Comparison of ENCODE assay signal across 1 cellular context in genomic region chr3:158679547-158680000, GRCh38.
TF ChIP-seq lines count a peak whose summit lies in the region.

No MANE protein-coding gene starts in this region.

TF ChIP-seq in K562, 482 proteins besides CTCF, POLR2A, EP300 and RAD21 (continued from another document and continues in another):
- TF ChIP-seq, protein P1, sequence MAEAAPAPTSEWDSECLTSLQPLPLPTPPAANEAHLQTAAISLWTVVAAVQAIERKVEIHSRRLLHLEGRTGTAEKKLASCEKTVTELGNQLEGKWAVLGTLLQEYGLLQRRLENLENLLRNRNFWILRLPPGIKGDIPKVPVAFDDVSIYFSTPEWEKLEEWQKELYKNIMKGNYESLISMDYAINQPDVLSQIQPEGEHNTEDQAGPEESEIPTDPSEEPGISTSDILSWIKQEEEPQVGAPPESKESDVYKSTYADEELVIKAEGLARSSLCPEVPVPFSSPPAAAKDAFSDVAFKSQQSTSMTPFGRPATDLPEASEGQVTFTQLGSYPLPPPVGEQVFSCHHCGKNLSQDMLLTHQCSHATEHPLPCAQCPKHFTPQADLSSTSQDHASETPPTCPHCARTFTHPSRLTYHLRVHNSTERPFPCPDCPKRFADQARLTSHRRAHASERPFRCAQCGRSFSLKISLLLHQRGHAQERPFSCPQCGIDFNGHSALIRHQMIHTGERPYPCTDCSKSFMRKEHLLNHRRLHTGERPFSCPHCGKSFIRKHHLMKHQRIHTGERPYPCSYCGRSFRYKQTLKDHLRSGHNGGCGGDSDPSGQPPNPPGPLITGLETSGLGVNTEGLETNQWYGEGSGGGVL (CRISPR knock-in tag; IDR thresholded peaks at IDR 0.05): no peak
- TF ChIP-seq OTX1 (CRISPR knock-in tag; IDR thresholded peaks at IDR 0.05) (no peak), SRF (CRISPR knock-in tag; IDR thresholded peaks at IDR 0.05) (no peak), SP2 (IDR thresholded peaks at IDR 0.05; ENCODE audit: extremely low read depth, low read depth, low read length, poor library complexity, severe bottlenecking) (no peak), HNRNPUL1 (IDR thresholded peaks at IDR 0.05; ENCODE audit: low read length) (no peak), ZNF316 (IDR thresholded peaks at IDR 0.05) (peak; percentile 100), BHLHE40 (IDR thresholded peaks at IDR 0.05; ENCODE audit: low read length) (peak; percentile 90), ZNF561 (CRISPR knock-in tag; conservative IDR thresholded peaks at IDR 0.05) (no peak), CC2D1A (IDR thresholded peaks at IDR 0.05) (peak; percentile 84; the same call in 1 of the 2 replicates), HIVEP1 (CRISPR knock-in tag; IDR thresholded peaks at IDR 0.05) (no peak), FOXK1 (CRISPR knock-in tag; IDR thresholded peaks at IDR 0.05; ENCODE audit: borderline replicate concordance) (no peak), MYC (IDR thresholded peaks at IDR 0.05; ENCODE audit: low read depth, low read length) (no peak), MYC (CRISPR knock-in tag; IDR thresholded peaks at IDR 0.05; ENCODE audit: borderline replicate concordance, low read depth) (no peak), RBM39 (optimal IDR thresholded peaks at IDR 0.05; ENCODE audit: low read depth, low read length) (no peak), KDM2B (CRISPR knock-in tag; IDR thresholded peaks at IDR 0.05) (no peak), MEF2A (IDR thresholded peaks at IDR 0.05; ENCODE audit: control insufficient read depth, low read depth, low read length) (no peak), LEF1 (IDR thresholded peaks at IDR 0.05) (peak; percentile 80), KLF6 (CRISPR knock-in tag; IDR thresholded peaks at IDR 0.05; ENCODE audit: borderline replicate concordance) (no peak), NR0B1 (IDR thresholded peaks at IDR 0.05; ENCODE audit: partially characterized antibody) (no peak), HDAC8 (tag; IDR thresholded peaks at IDR 0.05) (no peak), NR1H2 (CRISPR knock-in tag; IDR thresholded peaks at IDR 0.05) (no peak), FOXP4 (CRISPR knock-in tag; IDR thresholded peaks at IDR 0.05; ENCODE audit: borderline replicate concordance) (no peak), RBFOX2 (IDR thresholded peaks at IDR 0.05; ENCODE audit: low read depth, low read length) (no peak), ZMIZ1 (IDR thresholded peaks at IDR 0.05; ENCODE audit: low read depth in 2 of 2, low read length in 2 of 2) (peak in 1 of 2 experiments; percentile 78; a peak in 1 of 4 replicates), HLTF (IDR thresholded peaks at IDR 0.05) (0 out of 2 replicates have a peak, but pooled peaks have one; percentile 15), RBM22 (IDR thresholded peaks at IDR 0.05; ENCODE audit: low read depth, low read length, poor library complexity, severe bottlenecking) (no peak), FOS (IDR thresholded peaks at IDR 0.05; ENCODE audit: extremely low read depth, insufficient read length) (no peak), RBM15 (IDR thresholded peaks at IDR 0.05; ENCODE audit: insufficient read depth, low read length) (no peak), DNMT1 (IDR thresholded peaks at IDR 0.05) (no peak), MXI1 (IDR thresholded peaks at IDR 0.05; ENCODE audit: low read depth, low read length) (no peak), MAFG (tag; conservative IDR thresholded peaks at IDR 0.05) (peak; percentile 98), NR2C2 (CRISPR knock-in tag; IDR thresholded peaks at IDR 0.05) (no peak), NR2C2 (tag; IDR thresholded peaks at IDR 0.05) (no peak), SLC30A9 (CRISPR knock-in tag; IDR thresholded peaks at IDR 0.05) (no peak), TCF7 (IDR thresholded peaks at IDR 0.05; ENCODE audit: borderline replicate concordance) (no peak), RB1 (IDR thresholded peaks at IDR 0.05; ENCODE audit: low read depth) (no peak), ZNF3 (CRISPR knock-in tag; IDR thresholded peaks at IDR 0.05) (no peak)
- TF ChIP-seq, protein P2, sequence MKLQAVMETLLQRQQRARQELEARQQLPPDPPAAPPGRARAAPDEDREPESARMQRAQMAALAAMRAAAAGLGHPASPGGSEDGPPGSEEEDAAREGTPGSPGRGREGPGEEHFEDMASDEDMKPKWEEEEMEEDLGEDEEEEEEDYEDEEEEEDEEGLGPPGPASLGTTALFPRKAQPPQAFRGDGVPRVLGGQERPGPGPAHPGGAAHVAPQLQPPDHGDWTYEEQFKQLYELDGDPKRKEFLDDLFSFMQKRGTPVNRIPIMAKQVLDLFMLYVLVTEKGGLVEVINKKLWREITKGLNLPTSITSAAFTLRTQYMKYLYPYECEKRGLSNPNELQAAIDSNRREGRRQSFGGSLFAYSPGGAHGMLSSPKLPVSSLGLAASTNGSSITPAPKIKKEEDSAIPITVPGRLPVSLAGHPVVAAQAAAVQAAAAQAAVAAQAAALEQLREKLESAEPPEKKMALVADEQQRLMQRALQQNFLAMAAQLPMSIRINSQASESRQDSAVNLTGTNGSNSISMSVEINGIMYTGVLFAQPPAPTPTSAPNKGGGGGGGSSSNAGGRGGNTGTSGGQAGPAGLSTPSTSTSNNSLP (IDR thresholded peaks at IDR 0.05; ENCODE audit: borderline replicate concordance, low read depth, low read length): peak; percentile 88
- TF ChIP-seq, protein P3, sequence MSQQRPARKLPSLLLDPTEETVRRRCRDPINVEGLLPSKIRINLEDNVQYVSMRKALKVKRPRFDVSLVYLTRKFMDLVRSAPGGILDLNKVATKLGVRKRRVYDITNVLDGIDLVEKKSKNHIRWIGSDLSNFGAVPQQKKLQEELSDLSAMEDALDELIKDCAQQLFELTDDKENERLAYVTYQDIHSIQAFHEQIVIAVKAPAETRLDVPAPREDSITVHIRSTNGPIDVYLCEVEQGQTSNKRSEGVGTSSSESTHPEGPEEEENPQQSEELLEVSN (IDR thresholded peaks at IDR 0.05; ENCODE audit: borderline replicate concordance in 1 of 2, extremely low read depth in 1 of 2, insufficient read depth in 1 of 2, insufficient read length in 1 of 2, low read depth in 1 of 2, low read length in 1 of 2, poor library complexity in 1 of 2, severe bottlenecking in 1 of 2): no peak
- TF ChIP-seq, protein P4, sequence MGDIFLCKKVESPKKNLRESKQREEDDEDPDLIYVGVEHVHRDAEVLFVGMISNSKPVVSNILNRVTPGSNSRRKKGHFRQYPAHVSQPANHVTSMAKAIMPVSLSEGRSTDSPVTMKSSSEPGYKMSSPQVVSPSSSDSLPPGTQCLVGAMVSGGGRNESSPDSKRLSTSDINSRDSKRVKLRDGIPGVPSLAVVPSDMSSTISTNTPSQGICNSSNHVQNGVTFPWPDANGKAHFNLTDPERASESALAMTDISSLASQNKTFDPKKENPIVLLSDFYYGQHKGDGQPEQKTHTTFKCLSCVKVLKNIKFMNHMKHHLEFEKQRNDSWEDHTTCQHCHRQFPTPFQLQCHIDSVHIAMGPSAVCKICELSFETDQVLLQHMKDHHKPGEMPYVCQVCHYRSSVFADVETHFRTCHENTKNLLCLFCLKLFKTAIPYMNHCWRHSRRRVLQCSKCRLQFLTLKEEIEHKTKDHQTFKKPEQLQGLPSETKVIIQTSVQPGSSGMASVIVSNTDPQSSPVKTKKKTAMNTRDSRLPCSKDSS (IDR thresholded peaks at IDR 0.05; ENCODE audit: low read depth, partially characterized antibody): no peak
- TF ChIP-seq, protein P5, sequence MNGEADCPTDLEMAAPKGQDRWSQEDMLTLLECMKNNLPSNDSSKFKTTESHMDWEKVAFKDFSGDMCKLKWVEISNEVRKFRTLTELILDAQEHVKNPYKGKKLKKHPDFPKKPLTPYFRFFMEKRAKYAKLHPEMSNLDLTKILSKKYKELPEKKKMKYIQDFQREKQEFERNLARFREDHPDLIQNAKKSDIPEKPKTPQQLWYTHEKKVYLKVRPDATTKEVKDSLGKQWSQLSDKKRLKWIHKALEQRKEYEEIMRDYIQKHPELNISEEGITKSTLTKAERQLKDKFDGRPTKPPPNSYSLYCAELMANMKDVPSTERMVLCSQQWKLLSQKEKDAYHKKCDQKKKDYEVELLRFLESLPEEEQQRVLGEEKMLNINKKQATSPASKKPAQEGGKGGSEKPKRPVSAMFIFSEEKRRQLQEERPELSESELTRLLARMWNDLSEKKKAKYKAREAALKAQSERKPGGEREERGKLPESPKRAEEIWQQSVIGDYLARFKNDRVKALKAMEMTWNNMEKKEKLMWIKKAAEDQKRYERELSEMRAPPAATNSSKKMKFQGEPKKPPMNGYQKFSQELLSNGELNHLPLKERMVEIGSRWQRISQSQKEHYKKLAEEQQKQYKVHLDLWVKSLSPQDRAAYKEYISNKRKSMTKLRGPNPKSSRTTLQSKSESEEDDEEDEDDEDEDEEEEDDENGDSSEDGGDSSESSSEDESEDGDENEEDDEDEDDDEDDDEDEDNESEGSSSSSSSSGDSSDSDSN (IDR thresholded peaks at IDR 0.05; ENCODE audit: borderline replicate concordance in 1 of 2, low read depth in 2 of 2, low read length in 2 of 2): no peak
- TF ChIP-seq, protein P6, sequence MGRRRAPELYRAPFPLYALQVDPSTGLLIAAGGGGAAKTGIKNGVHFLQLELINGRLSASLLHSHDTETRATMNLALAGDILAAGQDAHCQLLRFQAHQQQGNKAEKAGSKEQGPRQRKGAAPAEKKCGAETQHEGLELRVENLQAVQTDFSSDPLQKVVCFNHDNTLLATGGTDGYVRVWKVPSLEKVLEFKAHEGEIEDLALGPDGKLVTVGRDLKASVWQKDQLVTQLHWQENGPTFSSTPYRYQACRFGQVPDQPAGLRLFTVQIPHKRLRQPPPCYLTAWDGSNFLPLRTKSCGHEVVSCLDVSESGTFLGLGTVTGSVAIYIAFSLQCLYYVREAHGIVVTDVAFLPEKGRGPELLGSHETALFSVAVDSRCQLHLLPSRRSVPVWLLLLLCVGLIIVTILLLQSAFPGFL (CRISPR knock-in tag; IDR thresholded peaks at IDR 0.05): no peak
- TF ChIP-seq, protein P7, sequence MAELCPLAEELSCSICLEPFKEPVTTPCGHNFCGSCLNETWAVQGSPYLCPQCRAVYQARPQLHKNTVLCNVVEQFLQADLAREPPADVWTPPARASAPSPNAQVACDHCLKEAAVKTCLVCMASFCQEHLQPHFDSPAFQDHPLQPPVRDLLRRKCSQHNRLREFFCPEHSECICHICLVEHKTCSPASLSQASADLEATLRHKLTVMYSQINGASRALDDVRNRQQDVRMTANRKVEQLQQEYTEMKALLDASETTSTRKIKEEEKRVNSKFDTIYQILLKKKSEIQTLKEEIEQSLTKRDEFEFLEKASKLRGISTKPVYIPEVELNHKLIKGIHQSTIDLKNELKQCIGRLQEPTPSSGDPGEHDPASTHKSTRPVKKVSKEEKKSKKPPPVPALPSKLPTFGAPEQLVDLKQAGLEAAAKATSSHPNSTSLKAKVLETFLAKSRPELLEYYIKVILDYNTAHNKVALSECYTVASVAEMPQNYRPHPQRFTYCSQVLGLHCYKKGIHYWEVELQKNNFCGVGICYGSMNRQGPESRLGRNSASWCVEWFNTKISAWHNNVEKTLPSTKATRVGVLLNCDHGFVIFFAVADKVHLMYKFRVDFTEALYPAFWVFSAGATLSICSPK (IDR thresholded peaks at IDR 0.05; ENCODE audit: borderline replicate concordance): no peak
